In genomic region chr1:66919828-66920227, GRCh38 we compare ENCODE assay signal across 21 cellular contexts.
"Had no signal": no experiment of that assay in that cellular context is flagged by ENCODE, and none has a peak within 500 bp of the region (broad histone marks: within the 10 kb centered on the region; RNA-seq: fewer than 3 reads in every experiment).

No MANE protein-coding gene starts in this region.

- H3K9me3 ChIP-seq: esophagus muscularis mucosa, gastroesophageal sphincter, lower lobe of right lung had no signal

- DNase-seq: dermis blood vessel endothelial cell; dorsolateral prefrontal cortex; effector CD4-positive, alpha-beta T cell; effector memory CD4-positive, alpha-beta T cell; foreskin keratinocyte; heart left ventricle; hypothalamus; immature natural killer cell; islet precursor cell; kidney; kidney glomerular epithelial cell; left lung; left ventricle myocardium superior; lower lobe of right lung; mesenchymal stem cell; midbrain; naive thymus-derived CD4-positive, alpha-beta T cell had no signal

- H3K27me3 Mint-ChIP-seq: naive thymus-derived CD4-positive, alpha-beta T cell had no signal

- H3K27me3 ChIP-seq: dorsolateral prefrontal cortex, esophagus muscularis mucosa, foreskin keratinocyte, gastroesophageal sphincter, heart left ventricle, hepatocyte, left lung had no signal

- H3K4me2 ChIP-seq: hepatocyte had no signal

- H3K27ac Mint-ChIP-seq: immature natural killer cell had no signal

- ATAC-seq: foreskin keratinocyte; gastroesophageal sphincter; heart left ventricle; left lung; left ventricle myocardium superior; lower lobe of right lung; naive thymus-derived CD4-positive, alpha-beta T cell had no signal

- H3K36me3 ChIP-seq: gastroesophageal sphincter, left lung, lower lobe of right lung had no signal

- H3K4me3 ChIP-seq: coronary artery, dorsolateral prefrontal cortex, esophagus muscularis mucosa, gastroesophageal sphincter, heart left ventricle, hepatocyte, left lung, lower lobe of right lung had no signal

- H3K27ac ChIP-seq: coronary artery, dorsolateral prefrontal cortex, esophagus muscularis mucosa, foreskin keratinocyte, gastroesophageal sphincter, heart left ventricle, hepatocyte, left lung, lower lobe of right lung had no signal

- H3K4me3 Mint-ChIP-seq: immature natural killer cell; naive thymus-derived CD4-positive, alpha-beta T cell had no signal

- H3K9me3 Mint-ChIP-seq: immature natural killer cell had no signal
